7 cellular contexts compared by ENCODE assay signal in the genomic region with DNA sequence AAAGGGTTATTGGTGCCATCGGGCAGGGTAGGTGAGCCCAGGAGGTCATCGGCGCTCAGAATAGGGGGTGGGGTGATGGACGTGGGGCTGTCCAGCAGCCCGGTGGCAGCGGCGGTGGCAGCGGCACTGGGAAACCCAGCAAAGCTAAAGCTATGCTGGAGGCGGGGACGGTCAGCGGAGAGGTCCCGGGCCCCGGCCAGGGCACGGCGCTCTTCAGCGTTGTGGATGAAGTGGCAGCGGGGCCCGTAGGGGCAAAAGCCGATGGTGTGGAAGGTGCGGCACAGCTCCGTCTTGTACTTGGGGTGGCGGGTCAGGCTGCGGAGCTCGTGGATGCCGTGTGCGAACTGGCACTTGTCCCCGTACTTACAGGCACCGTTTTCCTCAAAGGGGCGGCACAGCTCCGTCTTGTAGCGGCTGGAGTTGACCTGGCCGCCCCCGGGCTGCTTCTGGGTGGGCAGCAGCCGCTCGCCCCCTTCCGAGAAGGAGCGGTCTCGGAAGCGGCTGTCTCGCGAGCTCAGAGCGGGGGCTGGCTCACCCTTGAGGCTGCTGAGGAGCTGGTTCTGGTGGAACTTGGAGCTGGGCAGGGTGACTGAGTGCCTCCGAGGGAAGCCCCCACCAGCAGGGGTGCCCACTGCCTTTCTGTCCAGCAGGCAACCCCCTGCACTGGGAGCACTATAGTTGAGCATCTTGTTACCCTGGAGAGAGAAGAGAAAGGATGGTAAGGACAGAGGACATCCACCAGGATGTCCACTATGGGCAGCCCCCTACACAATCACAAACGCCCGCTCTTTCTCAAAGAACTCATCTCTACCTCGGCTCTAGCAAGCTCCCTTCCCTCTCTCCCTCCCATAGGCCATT. TPM values are rescaled to one million over a fixed set of nuclear protein-coding genes. Genes with fewer than 3 reads are reported as not detected.
DNase-seq lines count a peak whose midpoint lies in the region; ATAC-seq and TF ChIP-seq lines count a peak whose summit lies in the region.

No MANE protein-coding gene starts in this region.

- H3K36me3 Mint-ChIP-seq in activated T-helper 2 cell treated with anti-CD3 and anti-CD28 coated beads, Interferon-gamma antibody, Interleukin-2, Interleukin-4, amounts not matched to agents 10 μg/mL and 5 μg/mL and 100 μg/mL, durations not matched to agents 14 hours and 24 hours and 36 hours (ENCODE audit: low read depth) = peaks cover 56% of the 10 kb centered on the region

- H3K4me3 Mint-ChIP-seq in activated T-helper 2 cell treated with anti-CD3 and anti-CD28 coated beads, Interferon-gamma antibody, Interleukin-2, Interleukin-4, amounts not matched to agents 10 μg/mL and 5 μg/mL and 100 μg/mL, durations not matched to agents 14 hours and 24 hours and 36 hours (ENCODE audit: low read depth) = peak overlapping the region; percentile 92

- in situ Hi-C loops in gastrocnemius medialis (cut with MboI; ENCODE audit: low sequenced_read_pairs in 4 of 4) = loop anchor here (5.0 to 25.0 kb wide), 4 partner anchors 243 to 545 kb away; no protein-coding TSS in a partner anchor

- peaks cover 3 to 52% of the 10 kb centered on the region in 2 donors for H3K36me3 ChIP-seq in gastrocnemius medialis

- TF ChIP-seq CTCF in HFF-Myc (IDR thresholded peaks at IDR 0.05; ENCODE audit: low read depth, low read length, missing control alignments) = no peak
- TF ChIP-seq CTCF in gastrocnemius medialis (IDR thresholded peaks at IDR 0.05 in 4 of 5, conservative IDR thresholded peaks at IDR 0.05 in 1 of 5) = no peak

- DNase-seq in HFF-Myc (ENCODE audit: extremely low read depth, low read depth) = no peak
- DNase-seq in activated T-helper 2 cell treated with anti-CD3 and anti-CD28 coated beads, Interferon-gamma antibody, Interleukin-2, Interleukin-4, amounts not matched to agents 10 μg/mL and 5 μg/mL and 100 μg/mL, durations not matched to agents 14 hours and 24 hours and 36 hours (ENCODE audit: low spot score) = no peak
- DNase-seq in left ventricle myocardium superior = peak; percentile 49
- DNase-seq in gastrocnemius medialis = no peak
- DNase-seq in RPMI8226 = no peak

- H3K4me1 Mint-ChIP-seq in activated T-helper 2 cell treated with anti-CD3 and anti-CD28 coated beads, Interferon-gamma antibody, Interleukin-2, Interleukin-4, amounts not matched to agents 10 μg/mL and 5 μg/mL and 100 μg/mL, durations not matched to agents 14 hours and 24 hours and 36 hours (ENCODE audit: low read depth) = peaks cover 58% of the 10 kb centered on the region

- no peaks in the 10 kb centered on the region for H3K27me3 Mint-ChIP-seq in activated T-helper 2 cell treated with anti-CD3 and anti-CD28 coated beads, Interferon-gamma antibody, Interleukin-2, Interleukin-4, amounts not matched to agents 10 μg/mL and 5 μg/mL and 100 μg/mL, durations not matched to agents 14 hours and 24 hours and 36 hours (ENCODE audit: low read depth)

- intact Hi-C loops in activated T-helper 2 cell treated with anti-CD3 and anti-CD28 coated beads, Interferon-gamma antibody, Interleukin-2, Interleukin-4, amounts not matched to agents 10 μg/mL and 5 μg/mL and 100 μg/mL, durations not matched to agents 14 hours and 24 hours and 36 hours (cut with micrococcal nuclease) = loop anchor here (1.0 to 10.0 kb wide), 9 partner anchors 26 to 973 kb away; a partner anchor contains a TSS
- intact Hi-C loops in left ventricle myocardium superior (cut with micrococcal nuclease) = no loop called here
- intact Hi-C loops in gastrocnemius medialis (cut with DNase I; ENCODE audit: low total_unique reads) = loop anchor here (1.0 to 5.0 kb wide), 5 partner anchors 167 to 598 kb away; no protein-coding TSS in a partner anchor

- peak overlapping the region; percentile 97 to 100 (median 98) for H3K27ac ChIP-seq in gastrocnemius medialis

- TF ChIP-seq POLR2A in gastrocnemius medialis (IDR thresholded peaks at IDR 0.05) = peak in 1 of 2 donors; percentile 44

- peaks cover 13 to 25% of the 10 kb centered on the region in 2 donors for H3K4me1 ChIP-seq in gastrocnemius medialis

- H3K27ac Mint-ChIP-seq in activated T-helper 2 cell treated with anti-CD3 and anti-CD28 coated beads, Interferon-gamma antibody, Interleukin-2, Interleukin-4, amounts not matched to agents 10 μg/mL and 5 μg/mL and 100 μg/mL, durations not matched to agents 14 hours and 24 hours and 36 hours = peak overlapping the region; percentile 99

- H3K27me3 ChIP-seq in gastrocnemius medialis = no peaks in the 10 kb centered on the region

- ATAC-seq in left ventricle myocardium superior (no peak), gastrocnemius medialis (no peak), HG03196 (IDR thresholded peaks at IDR 0.05; ENCODE audit: unreplicated experiment) (no peak), HG03520 (IDR thresholded peaks at IDR 0.05; ENCODE audit: unreplicated experiment) (no peak)

- H3K4me3 ChIP-seq in HFF-Myc (replicated peaks; ENCODE audit: low read depth, low read length) = peak overlapping the region; percentile 95
- H3K4me3 ChIP-seq in gastrocnemius medialis = peak overlapping the region; percentile 72 to 90 (median 82)

- no peaks in the 10 kb centered on the region for H3K9me3 ChIP-seq in gastrocnemius medialis

- no peaks in the 10 kb centered on the region for H3K9me3 Mint-ChIP-seq in activated T-helper 2 cell treated with anti-CD3 and anti-CD28 coated beads, Interferon-gamma antibody, Interleukin-2, Interleukin-4, amounts not matched to agents 10 μg/mL and 5 μg/mL and 100 μg/mL, durations not matched to agents 14 hours and 24 hours and 36 hours

RNA-seq across cellular contexts. Expression of a gene that starts 2.8 kb away (rescaled TPM):
- total RNA-seq in activated T-helper 2 cell treated with anti-CD3 and anti-CD28 coated beads, Interferon-gamma antibody, Interleukin-2, Interleukin-4, amounts not matched to agents 10 μg/mL and 5 μg/mL and 100 μg/mL, durations not matched to agents 14 hours and 24 hours and 36 hours = 70.0 and 73.4 TPM in 2 replicates
- total RNA-seq in left ventricle myocardium superior (49.2 TPM), gastrocnemius medialis (100 to 1,000 TPM in 3 of 4 donors, 10 to 100 TPM in 1; 60.2 to 196 (median 125) TPM)
